Comparison of ENCODE assay signal across 28 cellular contexts in genomic region chr10:92834981-92835380, GRCh38. TPM values are rescaled to one million over a fixed set of nuclear protein-coding genes. Genes with fewer than 3 reads are reported as not detected.
A peak's percentile ranks its signal among the peaks of the same experiment; 100 is the strongest.
DNase-seq lines count a peak whose midpoint lies in the region; ATAC-seq, FAIRE-seq and TF ChIP-seq lines count a peak whose summit lies in the region.
"Had no signal": no experiment of that assay in that cellular context is flagged by ENCODE, and none has a peak within 500 bp of the region (broad histone marks: within the 10 kb centered on the region; RNA-seq: fewer than 3 reads in every experiment).

No MANE protein-coding gene starts in this region.

- no peaks in the 10 kb centered on the region for H3K36me3 ChIP-seq in PC-3 (ENCODE audit: low read depth, low read length)
- no peaks in the 10 kb centered on the region for H3K36me3 ChIP-seq in bronchial epithelial cell (ENCODE audit: control insufficient read depth, insufficient read depth, low read length)
- H3K36me3 ChIP-seq in heart left ventricle, result no peaks in the 10 kb centered on the region
- H3K36me3 ChIP-seq: adrenal gland, spleen had no signal

- no peak overlapping the region for H3K4me2 ChIP-seq in A549
- peak overlapping the region; percentile 36; the same call in 1 of the 2 replicates for H3K4me2 ChIP-seq in PC-3 (ENCODE audit: low read length)

- POLR2A ChIA-PET in A549 (lab: Yijun Ruan, JAX) (interaction anchor here (1.7 kb wide), 1 partner anchor 13 kb away, joined by 3 read pairs; the partner anchor contains the start of gene EXOC6), PC-3 (lab: Charles Lee; ENCODE audit: unreplicated experiment) (no interaction called here)

- peaks cover 21% of the 10 kb centered on the region for H3K4me1 ChIP-seq in A549
- H3K4me1 ChIP-seq in PC-3 (ENCODE audit: insufficient read depth, low read length), result peaks cover 12% of the 10 kb centered on the region
- H3K4me1 ChIP-seq in heart left ventricle, result peaks cover 0 to 37% (median 11%) of the 10 kb centered on the region in 12 donors

- no TSS peak for BruUV-seq in PC-3 (replicated peaks; lab: Mats Ljungman, UMichigan)

- H3F3A ChIP-seq in PC-3 (ENCODE audit: low read length, unreplicated experiment), result no peaks in the 10 kb centered on the region

- intact Hi-C loops in PC-3 (cut with micrococcal nuclease) (no loop called here), heart left ventricle (cut with DNase I) (no loop called here)

- ATAC-seq in A549 (no peak), PC-3 (peak; percentile 56), HG03045 (IDR thresholded peaks at IDR 0.05; ENCODE audit: unreplicated experiment) (no peak), GM21515 (IDR thresholded peaks at IDR 0.05; ENCODE audit: unreplicated experiment) (no peak), heart left ventricle (no peak)
- ATAC-seq: activated CD4-positive, alpha-beta T cell treated with anti-CD3 and anti-CD28 coated beads for 36 hours; left cardiac atrium had no signal

- no peaks in the 10 kb centered on the region for H3K79me2 ChIP-seq in PC-3 (ENCODE audit: low read length)

- CTCF ChIA-PET in A549 (lab: Yijun Ruan, JAX) (interaction anchor here (0.9 to 3.8 kb wide), 4 partner anchors 8 to 131 kb away, joined by 3 to 21 read pairs (median 4); no protein-coding TSS in a partner anchor), PC-3 (lab: Charles Lee) (interaction anchor here (0.6 kb wide), 1 partner anchor 318 kb away, joined by 8 read pairs; no protein-coding TSS in a partner anchor)

- no peak overlapping the region for H3K9ac ChIP-seq in PC-3 (ENCODE audit: low read length)

- FAIRE-seq in A549 (lab: Jason Lieb, UNC), result no peak
- no peak for FAIRE-seq in bronchial epithelial cell (lab: Jason Lieb, UNC)

- H3K4me3 ChIP-seq in A549 (no peak overlapping the region), PC-3 (ENCODE audit: low read length) (no peak overlapping the region), bronchial epithelial cell (ENCODE audit: low read depth, low read length) (no peak overlapping the region), heart left ventricle (peak overlapping the region in 1 of 12 donors; percentile 13)
- H3K4me3 ChIP-seq: adrenal gland, spleen, testis had no signal

- no peak for TF ChIP-seq CTCF in A549 (IDR thresholded peaks at IDR 0.05)
- TF ChIP-seq CTCF in PC-3 (conservative IDR thresholded peaks at IDR 0.05; ENCODE audit: low read depth, low read length), result no peak
- no peak for TF ChIP-seq CTCF in bronchial epithelial cell (IDR thresholded peaks at IDR 0.05; ENCODE audit: insufficient read depth, low read length, severe bottlenecking)
- TF ChIP-seq CTCF in heart left ventricle (IDR thresholded peaks at IDR 0.05), result no peak

- no peak overlapping the region for H2AFZ ChIP-seq in PC-3 (ENCODE audit: low read length)

- no peak for TF ChIP-seq RAD21 in A549 (conservative IDR thresholded peaks at IDR 0.05 in 1 of 2, IDR thresholded peaks at IDR 0.05 in 1 of 2)

- TF ChIP-seq POLR2A in A549 (IDR thresholded peaks at IDR 0.05; ENCODE audit: low read length) (no peak), heart left ventricle (IDR thresholded peaks at IDR 0.05) (no peak)

- H3K9me3 ChIP-seq in A549, result no peaks in the 10 kb centered on the region
- no peaks in the 10 kb centered on the region for H3K9me3 ChIP-seq in PC-3 (ENCODE audit: low read length)
- no peaks in the 10 kb centered on the region for H3K9me3 ChIP-seq in heart left ventricle
- H3K9me3 ChIP-seq: adrenal gland, spleen, testis had no signal

- no peak overlapping the region for H3K27ac ChIP-seq in A549
- H3K27ac ChIP-seq in PC-3 (ENCODE audit: low read length), result no peak overlapping the region
- no peak overlapping the region for H3K27ac ChIP-seq in heart left ventricle
- H3K27ac ChIP-seq: 22Rv1, adrenal gland, spleen had no signal

- DNase-seq in A549 (ENCODE audit: low read depth in 1 of 2, low spot score in 1 of 2) (no peak), PC-3 (peak; percentile 45), bronchial epithelial cell (ENCODE audit: low read depth) (peak; percentile 48), iris pigment epithelial cell (ENCODE audit: low read depth) (peak; percentile 59), NCI-H146 treated with DMSO at 0.1 percent for 48 hours (lab: John Stamatoyannopoulos, UW; ENCODE audit: unreplicated experiment) (no peak), heart left ventricle (no peak)
- DNase-seq: activated CD4-positive, alpha-beta T cell treated with anti-CD3 and anti-CD28 coated beads for 36 hours; activated CD8-positive, alpha-beta memory T cell treated with anti-CD3 and anti-CD28 coated beads for 24 hours; activated T-cell treated with anti-CD3 and anti-CD28 coated beads, Interleukin-2, amount 50 U/mL, for 24 hours; adrenal gland; caudate nucleus; erythroblast; H7; Karpas-422; left cardiac atrium; NCI-H1930; NCI-H2227 treated with DMSO at 0.1 percent for 48 hours; NCI-H774; nucleus accumbens; SHP77 treated with DMSO at 0.1 percent for 48 hours; spleen; stimulated activated CD4-positive, alpha-beta T cell treated with anti-CD3 and anti-CD28 coated beads, Interleukin-4, amount 100 ng/mL, for 1 hour; stimulated activated naive CD4-positive, alpha-beta T cell; T-helper 1 cell; testis had no signal

- no peaks in the 10 kb centered on the region for H4K20me1 ChIP-seq in PC-3 (ENCODE audit: low read length)

- no peaks in the 10 kb centered on the region for H3K9me2 ChIP-seq in PC-3 (replicated peaks; ENCODE audit: low read length)

- no peak for TF ChIP-seq EP300 in A549 (IDR thresholded peaks at IDR 0.05)

- no peaks in the 10 kb centered on the region for H3K27me3 ChIP-seq in PC-3 (ENCODE audit: low read length)
- H3K27me3 ChIP-seq in bronchial epithelial cell (ENCODE audit: control insufficient read depth, insufficient read depth, low read length), result no peaks in the 10 kb centered on the region
- no peaks in the 10 kb centered on the region for H3K27me3 ChIP-seq in heart left ventricle
- H3K27me3 ChIP-seq: adrenal gland, spleen, testis had no signal

TF ChIP-seq in A549, 52 proteins besides CTCF, POLR2A, EP300 and RAD21:
- TF ChIP-seq NR3C1 (IDR thresholded peaks at IDR 0.05), result no peak
- no peak for TF ChIP-seq ZSCAN20 (CRISPR knock-in tag; IDR thresholded peaks at IDR 0.05)
- TF ChIP-seq GATA3 (IDR thresholded peaks at IDR 0.05; ENCODE audit: borderline replicate concordance), result no peak
- TF ChIP-seq FOSL2 (IDR thresholded peaks at IDR 0.05), result no peak
- TF ChIP-seq FOSL2 (CRISPR knock-in tag; IDR thresholded peaks at IDR 0.05), result peak; percentile 35; the same call in 1 of the 2 replicates

RNA-seq across cellular contexts. Expression of gene EXOC6, which starts 13.3 kb away (rescaled TPM):
- polyA plus RNA-seq in A549 (2011; rRNA removed), result 48.5 and 50.4 TPM in 2 replicates
- 4.4 TPM in 2 replicates for polyA plus RNA-seq in A549 (2012; cell fraction: cytosol; rRNA removed)
- 3.2 and 4.0 TPM in 2 replicates for polyA plus RNA-seq in A549 (2012; cell fraction: nucleus; rRNA removed)
- 16.8 to 20.2 TPM (median 17.3 TPM) in 3 replicates for polyA plus RNA-seq in A549 (2017; fragmentation: RNase III; extraction: RNeasy Plus Mini Kit Qiagen cat#74134 plus additional on column Dnase treatment)
- polyA minus RNA-seq in A549 (2011; rRNA and poly(A)+ RNA removed), result 50.9 and 65.8 TPM in 2 replicates
- total RNA-seq in PC-3 (2014; rRNA removed), result 5.5 and 5.7 TPM in 2 replicates
- total RNA-seq in bronchial epithelial cell, result 9.3 and 12.4 TPM in 2 replicates
- total RNA-seq in heart left ventricle, result 10 to 100 TPM in 5 of 9 donors, 1 to 10 TPM in 4; 7.8 to 12.3 (median 10.0) TPM
- 1 to 10 TPM; 5.8 to 6.7 TPM for polyA plus RNA-seq in heart left ventricle

Comparison
In these comparisons a context has a peak if more than half of its experiments do, and no peak if none do; other contexts are left out.
1. DNase-seq: peak in PC-3 (single experiment), bronchial epithelial cell (single experiment) and iris pigment epithelial cell (single experiment); none in A549 (0 of 2), NCI-H146 treated with DMSO at 0.1 percent for 48 hours (single experiment) and heart left ventricle (0 of 5).